18 cellular contexts compared by ENCODE assay signal in the genomic region with DNA sequence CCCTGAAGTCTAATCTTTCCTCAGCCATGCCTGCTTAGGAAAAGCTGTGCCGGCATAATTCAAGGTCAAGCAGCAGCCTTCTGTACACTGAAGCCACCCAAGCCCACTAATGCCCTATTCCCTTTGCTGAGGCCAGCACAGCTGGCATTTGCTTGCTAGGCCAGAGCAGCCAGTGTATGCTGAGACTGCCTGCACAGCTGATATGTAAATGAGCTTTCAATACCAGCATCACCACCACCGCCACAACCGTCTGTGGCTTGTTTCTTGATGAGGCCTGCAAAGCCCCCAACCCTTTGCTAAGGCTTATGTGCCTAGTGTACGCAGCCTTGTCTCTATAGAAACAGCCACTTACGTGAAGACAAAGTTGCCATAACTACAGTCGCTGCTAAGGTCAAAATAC. TPM values are rescaled to one million over a fixed set of nuclear protein-coding genes. Genes with fewer than 3 reads are reported as not detected.
DNase-seq lines count a peak whose midpoint lies in the region; ATAC-seq, FAIRE-seq and TF ChIP-seq lines count a peak whose summit lies in the region.
"Had no signal": no experiment of that assay in that cellular context is flagged by ENCODE, and none has a peak within 500 bp of the region (broad histone marks: within the 10 kb centered on the region; RNA-seq: fewer than 3 reads in every experiment).

No MANE protein-coding gene starts in this region.

- H3K9me3 Mint-ChIP-seq in WTC11 (no peaks in the 10 kb centered on the region), type B pancreatic cell (no peaks in the 10 kb centered on the region)
- H3K9me3 Mint-ChIP-seq: activated naive CD4-positive, alpha-beta T cell treated with anti-CD3 and anti-CD28 coated beads, Interleukin-2, amount 50 U/mL, for 24 hours had no signal

- DNase-seq in activated gamma-delta T cell treated with Interleukin-2 at 50 U/mL for 16 hours (peak; percentile 12), activated gamma-delta T cell (lab: John Stamatoyannopoulos, UW) (no peak), WTC11 (ENCODE audit: low spot score) (no peak), myocyte (ENCODE audit: low read depth) (peak; percentile 51), type B pancreatic cell (ENCODE audit: extremely low spot score, unreplicated experiment) (no peak), foreskin fibroblast (no peak), NCI-H226 (no peak), HTR-8/SVneo (ENCODE audit: insufficient read length, low spot score) (no peak)
- DNase-seq: esophagus squamous epithelium, hippocampal formation, NCI-H146, occipital lobe, Right ventricle myocardium superior, spleen, thyroid gland had no signal

- H3K4me3 Mint-ChIP-seq in WTC11 = no peak overlapping the region
- H3K4me3 Mint-ChIP-seq in type B pancreatic cell = no peak overlapping the region
- H3K4me3 Mint-ChIP-seq: activated naive CD4-positive, alpha-beta T cell treated with anti-CD3 and anti-CD28 coated beads, Interleukin-2, amount 50 U/mL, for 24 hours had no signal

- H3K36me3 Mint-ChIP-seq in WTC11 (no peaks in the 10 kb centered on the region), type B pancreatic cell (no peaks in the 10 kb centered on the region)

- peak overlapping the region; percentile 28 for H3K27ac Mint-ChIP-seq in WTC11
- H3K27ac Mint-ChIP-seq in type B pancreatic cell = peak overlapping the region; percentile 73

- peaks cover 12% of the 10 kb centered on the region for H3K4me1 Mint-ChIP-seq in WTC11
- H3K4me1 Mint-ChIP-seq in type B pancreatic cell (ENCODE audit: unreplicated experiment) = no peaks in the 10 kb centered on the region

- FAIRE-seq in HTR-8/SVneo (lab: Jason Lieb, UNC) = no peak
- FAIRE-seq: GM12891, TTC549 had no signal

- H3K4me3 ChIP-seq in foreskin fibroblast (ENCODE audit: low read depth in 1 of 2, low read length in 2 of 2) = no peak overlapping the region
- H3K4me3 ChIP-seq: esophagus squamous epithelium, spleen, thyroid gland had no signal

- CTCF ChIA-PET in WTC11 (lab: Charles Lee) = no interaction called here

- no peak for ATAC-seq in WTC11

- POLR2A ChIA-PET in WTC11 (lab: Charles Lee) = no interaction called here

- no peak for TF ChIP-seq CTCF in WTC11 (IDR thresholded peaks at IDR 0.05)
- TF ChIP-seq CTCF in type B pancreatic cell (conservative IDR thresholded peaks at IDR 0.05) = no peak
- TF ChIP-seq CTCF in foreskin fibroblast (IDR thresholded peaks at IDR 0.05; ENCODE audit: low read depth, low read length) = no peak

- no peaks in the 10 kb centered on the region for H3K27me3 Mint-ChIP-seq in WTC11 (ENCODE audit: low read depth)
- no peaks in the 10 kb centered on the region for H3K27me3 Mint-ChIP-seq in type B pancreatic cell
- H3K27me3 Mint-ChIP-seq: activated naive CD4-positive, alpha-beta T cell treated with anti-CD3 and anti-CD28 coated beads, Interleukin-2, amount 50 U/mL, for 24 hours had no signal

TF ChIP-seq in WTC11, 78 proteins besides CTCF, POLR2A, EP300 and RAD21:
- TF ChIP-seq MLX (CRISPR knock-in tag; IDR thresholded peaks at IDR 0.05) (no peak), JUN (CRISPR knock-in tag; IDR thresholded peaks at IDR 0.05) (no peak), KAT7 (CRISPR knock-in tag; IDR thresholded peaks at IDR 0.05; ENCODE audit: borderline replicate concordance) (no peak), NR3C1 (CRISPR knock-in tag; conservative IDR thresholded peaks at IDR 0.05; ENCODE audit: low read depth) (no peak)
- TF ChIP-seq, protein P1, sequence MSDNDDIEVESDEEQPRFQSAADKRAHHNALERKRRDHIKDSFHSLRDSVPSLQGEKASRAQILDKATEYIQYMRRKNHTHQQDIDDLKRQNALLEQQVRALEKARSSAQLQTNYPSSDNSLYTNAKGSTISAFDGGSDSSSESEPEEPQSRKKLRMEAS (CRISPR knock-in tag; IDR thresholded peaks at IDR 0.05) = no peak
- TF ChIP-seq, protein P2, sequence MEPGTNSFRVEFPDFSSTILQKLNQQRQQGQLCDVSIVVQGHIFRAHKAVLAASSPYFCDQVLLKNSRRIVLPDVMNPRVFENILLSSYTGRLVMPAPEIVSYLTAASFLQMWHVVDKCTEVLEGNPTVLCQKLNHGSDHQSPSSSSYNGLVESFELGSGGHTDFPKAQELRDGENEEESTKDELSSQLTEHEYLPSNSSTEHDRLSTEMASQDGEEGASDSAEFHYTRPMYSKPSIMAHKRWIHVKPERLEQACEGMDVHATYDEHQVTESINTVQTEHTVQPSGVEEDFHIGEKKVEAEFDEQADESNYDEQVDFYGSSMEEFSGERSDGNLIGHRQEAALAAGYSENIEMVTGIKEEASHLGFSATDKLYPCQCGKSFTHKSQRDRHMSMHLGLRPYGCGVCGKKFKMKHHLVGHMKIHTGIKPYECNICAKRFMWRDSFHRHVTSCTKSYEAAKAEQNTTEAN (CRISPR knock-in tag; IDR thresholded peaks at IDR 0.05) = no peak
- TF ChIP-seq, protein P3, sequence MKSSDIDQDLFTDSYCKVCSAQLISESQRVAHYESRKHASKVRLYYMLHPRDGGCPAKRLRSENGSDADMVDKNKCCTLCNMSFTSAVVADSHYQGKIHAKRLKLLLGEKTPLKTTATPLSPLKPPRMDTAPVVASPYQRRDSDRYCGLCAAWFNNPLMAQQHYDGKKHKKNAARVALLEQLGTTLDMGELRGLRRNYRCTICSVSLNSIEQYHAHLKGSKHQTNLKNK (CRISPR knock-in tag; IDR thresholded peaks at IDR 0.05) = no peak

RNA-seq across cellular contexts. Expression of gene TNRC6B, which starts 56.3 kb away (rescaled TPM):
- total RNA-seq in WTC11 (2021) (49.7 to 51.1 TPM (median 50.4 TPM) in 3 replicates), myocyte (27.4 and 34.7 TPM in 2 replicates), type B pancreatic cell (ENCODE audit: low replicate concordance) (48.3 and 50.7 TPM in 2 replicates)
- 7.7 TPM for polyA plus RNA-seq in myocyte (2012)

Comparison
In these comparisons a context has a peak if more than half of its experiments do, and no peak if none do; other contexts are left out.
1. DNase-seq: peak in activated gamma-delta T cell treated with Interleukin-2 at 50 U/mL for 16 hours (single experiment) and myocyte (single experiment); none in activated gamma-delta T cell (single experiment), WTC11 (single experiment), type B pancreatic cell (single experiment), foreskin fibroblast (0 of 2), NCI-H226 (single experiment) and HTR-8/SVneo (single experiment).